Comparison of ENCODE assay signal across 9 cellular contexts in the genomic region with DNA sequence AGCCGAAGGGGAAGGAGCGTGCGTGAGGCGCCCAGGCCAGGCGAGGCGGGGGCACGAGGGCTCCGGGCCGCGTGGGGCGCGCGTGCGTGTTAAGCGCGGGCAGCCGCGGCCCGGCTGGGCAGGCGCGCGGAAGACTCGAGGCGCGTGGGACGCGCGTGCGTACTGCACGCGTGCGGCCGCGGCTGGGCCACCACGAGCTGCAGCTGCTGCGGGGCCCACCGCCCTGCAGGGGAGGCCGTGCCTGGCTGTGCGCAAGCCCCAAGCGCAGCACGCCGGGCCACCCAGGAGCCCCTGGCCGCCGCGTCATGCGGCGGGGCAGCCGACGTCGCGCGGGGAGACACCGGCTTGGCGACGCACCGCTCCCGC. TPM values are rescaled to one million over a fixed set of nuclear protein-coding genes. Genes with fewer than 3 reads are reported as not detected.
DNase-seq lines count a peak whose midpoint lies in the region; ATAC-seq and TF ChIP-seq lines count a peak whose summit lies in the region.
"Had no signal": no experiment of that assay in that cellular context is flagged by ENCODE, and none has a peak within 500 bp of the region (broad histone marks: within the 10 kb centered on the region; RNA-seq: fewer than 3 reads in every experiment).

No MANE protein-coding gene starts in this region.

- H2BK120ac ChIP-seq in mesendoderm (ENCODE audit: low read depth, low read length) = peak overlapping the region; percentile 8

- H4K5ac ChIP-seq in mesendoderm (ENCODE audit: low read length) = no peak overlapping the region

- TF ChIP-seq CTCF in heart right ventricle (IDR thresholded peaks at IDR 0.05) (no peak), right atrium auricular region (IDR thresholded peaks at IDR 0.05) (no peak)

- H2AK5ac ChIP-seq in mesendoderm (ENCODE audit: low read length) = no peak overlapping the region

- intact Hi-C loops in heart right ventricle (cut with DNase I) = no loop called here

- H3K27me3 Mint-ChIP-seq in activated naive CD8-positive, alpha-beta T cell treated with anti-CD3 and anti-CD28 coated beads, Interleukin-2, amount 50 U/mL, for 24 hours = peaks cover 67% of the 10 kb centered on the region

- H3K9me3 ChIP-seq in heart right ventricle (no peaks in the 10 kb centered on the region), right atrium auricular region (no peaks in the 10 kb centered on the region), SJCRH30 (replicated peaks) (no peaks in the 10 kb centered on the region)

- no peaks in the 10 kb centered on the region for H3K36me3 ChIP-seq in heart right ventricle
- H3K36me3 ChIP-seq in right atrium auricular region = no peaks in the 10 kb centered on the region
- H3K36me3 ChIP-seq in mesendoderm (ENCODE audit: control insufficient read depth, insufficient read depth, low read length) = no peaks in the 10 kb centered on the region
- no peaks in the 10 kb centered on the region for H3K36me3 ChIP-seq in urinary bladder (ENCODE audit: insufficient read depth)
- H3K36me3 ChIP-seq in SJCRH30 = no peaks in the 10 kb centered on the region

- H3K79me1 ChIP-seq in mesendoderm (ENCODE audit: low read length) = no peaks in the 10 kb centered on the region

- H3K4me2 ChIP-seq in mesendoderm (ENCODE audit: low read length) = peak overlapping the region; percentile 63

- H3K9ac ChIP-seq in mesendoderm (ENCODE audit: low read length) = peak overlapping the region; percentile 100

- peaks cover 65% of the 10 kb centered on the region for H3K79me2 ChIP-seq in mesendoderm (ENCODE audit: control insufficient read depth, insufficient read depth, low read length)

- peak overlapping the region; percentile 99 for H3K23ac ChIP-seq in mesendoderm (ENCODE audit: low read length)

- DNase-seq in heart right ventricle (no peak), right atrium auricular region (ENCODE audit: low spot score) (no peak), mesendoderm (no peak), medulla oblongata (ENCODE audit: extremely low spot score) (no peak), SJCRH30 (no peak)
- no peak for DNase-seq in activated naive CD8-positive, alpha-beta T cell treated with anti-CD3 and anti-CD28 coated beads, Interleukin-2, amount 50 U/mL, for 24 hours
- DNase-seq: NCI-H345 had no signal

- ATAC-seq in heart right ventricle (no peak), GM21737 (IDR thresholded peaks at IDR 0.05; ENCODE audit: unreplicated experiment) (no peak)
- no peak for ATAC-seq in activated naive CD8-positive, alpha-beta T cell treated with anti-CD3 and anti-CD28 coated beads, Interleukin-2, amount 50 U/mL, for 24 hours

- H2BK15ac ChIP-seq in mesendoderm (replicated peaks; ENCODE audit: low read depth) = no peak overlapping the region

- H3K27ac Mint-ChIP-seq in activated naive CD8-positive, alpha-beta T cell treated with anti-CD3 and anti-CD28 coated beads, Interleukin-2, amount 50 U/mL, for 24 hours = no peak overlapping the region

- H3K27me3 ChIP-seq in heart right ventricle = peaks cover 23 to 78% (median 61%) of the 10 kb centered on the region in 7 donors
- peaks cover 5 to 31% of the 10 kb centered on the region in 2 donors for H3K27me3 ChIP-seq in right atrium auricular region
- no peaks in the 10 kb centered on the region for H3K27me3 ChIP-seq in mesendoderm (ENCODE audit: insufficient read depth, low read length, poor library complexity)
- no peaks in the 10 kb centered on the region for H3K27me3 ChIP-seq in SJCRH30

- H3K4ac ChIP-seq in mesendoderm (ENCODE audit: low read depth, low read length) = peak overlapping the region; percentile 91

- peak overlapping the region; percentile 87 for H2BK5ac ChIP-seq in mesendoderm (ENCODE audit: low read length)

- peak overlapping the region; percentile 67 for H3K4me3 Mint-ChIP-seq in activated naive CD8-positive, alpha-beta T cell treated with anti-CD3 and anti-CD28 coated beads, Interleukin-2, amount 50 U/mL, for 24 hours

- H3K4me1 Mint-ChIP-seq in activated naive CD8-positive, alpha-beta T cell treated with anti-CD3 and anti-CD28 coated beads, Interleukin-2, amount 50 U/mL, for 24 hours = peaks cover 18% of the 10 kb centered on the region

- peak overlapping the region; percentile 100 for H3K56ac ChIP-seq in mesendoderm (ENCODE audit: low read length)

- H3K4me1 ChIP-seq in heart right ventricle = peaks cover 3 to 32% (median 15%) of the 10 kb centered on the region in 9 donors
- H3K4me1 ChIP-seq in right atrium auricular region = peaks cover 0 to 26% of the 10 kb centered on the region in 2 donors
- peaks cover 18% of the 10 kb centered on the region for H3K4me1 ChIP-seq in mesendoderm (ENCODE audit: control insufficient read depth, low read depth, low read length)
- H3K4me1 ChIP-seq in urinary bladder (ENCODE audit: insufficient read depth) = peaks cover 3% of the 10 kb centered on the region
- no peaks in the 10 kb centered on the region for H3K4me1 ChIP-seq in SJCRH30

- peak overlapping the region; percentile 91 for H4K8ac ChIP-seq in mesendoderm (ENCODE audit: low read depth, low read length)

- H3K9me3 Mint-ChIP-seq in activated naive CD8-positive, alpha-beta T cell treated with anti-CD3 and anti-CD28 coated beads, Interleukin-2, amount 50 U/mL, for 24 hours = no peaks in the 10 kb centered on the region

- 0 to 1% methylated on average over 57 of the region's 57 CpGs for WGBS in heart right ventricle, 2 donors
- no CpG with 5 or more reads among the region's 57 CpGs for WGBS in mesendoderm (ENCODE audit: extremely low coverage, insufficient coverage, low lambda C conversion rate)
- 1% methylated on average over 57 of the region's 57 CpGs for WGBS in urinary bladder

- peak overlapping the region in 9 of 10 donors; percentile 26 to 59 (median 50) for H3K4me3 ChIP-seq in heart right ventricle
- H3K4me3 ChIP-seq in right atrium auricular region = peak overlapping the region in 1 of 2 donors; percentile 46
- H3K4me3 ChIP-seq in mesendoderm (ENCODE audit: low read length) = peak overlapping the region; percentile 98
- H3K4me3 ChIP-seq in urinary bladder (ENCODE audit: low read depth, low read length) = peak overlapping the region; percentile 45
- H3K4me3 ChIP-seq in SJCRH30 = no peak overlapping the region

- H3K18ac ChIP-seq in mesendoderm (ENCODE audit: low read length) = peak overlapping the region; percentile 99

- no peaks in the 10 kb centered on the region for H3K36me3 Mint-ChIP-seq in activated naive CD8-positive, alpha-beta T cell treated with anti-CD3 and anti-CD28 coated beads, Interleukin-2, amount 50 U/mL, for 24 hours (ENCODE audit: low read depth)

- H3K27ac ChIP-seq in heart right ventricle = no peak overlapping the region
- H3K27ac ChIP-seq in right atrium auricular region = no peak overlapping the region
- H3K27ac ChIP-seq in mesendoderm (ENCODE audit: low read depth, low read length) = peak overlapping the region; percentile 100
- no peak overlapping the region for H3K27ac ChIP-seq in urinary bladder (ENCODE audit: low read depth)
- no peak overlapping the region for H3K27ac ChIP-seq in SJCRH30

RNA-seq across cellular contexts. Expression of a gene that starts 0.6 kb away (rescaled TPM):
- total RNA-seq in heart right ventricle (under 1 TPM in 1 of 10 donors, not detected in 9; 0.07 TPM), right atrium auricular region (not detected), urinary bladder (0.74 TPM)
- polyA plus RNA-seq in heart right ventricle (not detected), urinary bladder (not detected)
- polyA plus RNA-seq in mesendoderm (2013, experiment 1 of 2) = 53.0 TPM
- 51.3 TPM for polyA plus RNA-seq in mesendoderm (2013, experiment 2 of 2)
- total RNA-seq in SJCRH30 (2014; rRNA removed; shearing (Covaris generic)) = 0.05 TPM in 1 of 2 replicates, not detected in the other
